ENCODE assay signal across 8 cellular contexts in the genomic region with DNA sequence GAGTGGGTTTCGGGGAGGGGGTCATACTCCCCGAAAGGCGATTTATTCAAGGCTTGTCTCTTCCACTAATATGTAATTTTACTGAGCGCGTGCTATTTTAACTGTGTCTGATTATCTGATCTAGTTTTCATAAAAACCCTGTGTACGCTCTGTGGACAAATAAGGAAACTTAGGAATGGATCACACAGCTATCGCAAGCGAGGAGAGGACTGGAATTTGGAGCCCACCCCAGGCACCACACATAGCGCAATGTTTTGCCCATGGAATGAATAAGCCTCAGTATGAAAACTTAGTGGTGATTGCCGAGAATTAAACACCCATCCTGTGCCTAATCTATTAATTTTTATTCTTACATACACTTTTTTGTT. TPM values are rescaled to one million over a fixed set of nuclear protein-coding genes. Genes with fewer than 3 reads are reported as not detected.
DNase-seq lines count a peak whose midpoint lies in the region; TF ChIP-seq lines count a peak whose summit lies in the region.

No MANE protein-coding gene starts in this region.

- no peaks in the 10 kb centered on the region for H3F3A ChIP-seq in neural cell (ENCODE audit: insufficient read depth, low read length, poor library complexity, severe bottlenecking)

- peak overlapping the region; percentile 88 for H3K9ac ChIP-seq in neural cell (ENCODE audit: low read length)

- TF ChIP-seq EP300 in neural cell (conservative IDR thresholded peaks at IDR 0.05; ENCODE audit: poor library complexity, severe bottlenecking), result no peak

- H3K27ac Mint-ChIP-seq in activated T-cell treated with anti-CD3 and anti-CD28 coated beads, Interleukin-2, amount 50 U/mL, for 24 hours, result peak overlapping the region; percentile 98

- peaks cover 17% of the 10 kb centered on the region for H3K79me2 ChIP-seq in neural cell (replicated peaks; ENCODE audit: insufficient read depth, low read length)

- peaks cover 54% of the 10 kb centered on the region for H3K36me3 Mint-ChIP-seq in activated T-cell treated with anti-CD3 and anti-CD28 coated beads, Interleukin-2, amount 50 U/mL, for 24 hours (ENCODE audit: low read depth)

- no peaks in the 10 kb centered on the region for H3K9me3 ChIP-seq in neural cell (ENCODE audit: low read length)

- no peaks in the 10 kb centered on the region for H3K9me2 ChIP-seq in neural cell (ENCODE audit: insufficient read depth, low read length)

- peak overlapping the region; percentile 90 for H3K4me3 ChIP-seq in neural cell (ENCODE audit: low read length)

- peak overlapping the region; percentile 95 for H3K4me3 Mint-ChIP-seq in activated T-cell treated with anti-CD3 and anti-CD28 coated beads, Interleukin-2, amount 50 U/mL, for 24 hours

- peak overlapping the region; percentile 76 for H3K4me2 ChIP-seq in neural cell (ENCODE audit: low read length)

- no peaks in the 10 kb centered on the region for H3K27me3 Mint-ChIP-seq in activated T-cell treated with anti-CD3 and anti-CD28 coated beads, Interleukin-2, amount 50 U/mL, for 24 hours

- H3K36me3 ChIP-seq in neural cell (ENCODE audit: insufficient read depth, low read length), result no peaks in the 10 kb centered on the region

- peaks cover 36% of the 10 kb centered on the region for H3K4me1 Mint-ChIP-seq in activated T-cell treated with anti-CD3 and anti-CD28 coated beads, Interleukin-2, amount 50 U/mL, for 24 hours (ENCODE audit: low read depth)

- no peak for TF ChIP-seq RAD21 in neural cell (conservative IDR thresholded peaks at IDR 0.05)

- POLR2A ChIA-PET in RWPE1 (lab: Yijun Ruan, JAX; ENCODE audit: low non-redundant PET), result interaction anchor here (0.6 to 2.1 kb wide), 5 partner anchors 17 to 138 kb away, joined by 3 to 13 read pairs (median 7); a partner anchor contains a TSS

- DNase-seq in activated T-cell treated with anti-CD3 and anti-CD28 coated beads, Interleukin-2, amount 50 U/mL, for 24 hours, result no peak
- DNase-seq in activated T-cell treated with anti-CD3 and anti-CD28 coated beads, Interleukin-2, amount 50 U/mL, for 1 hour, result no peak
- DNase-seq in RWPE1 (ENCODE audit: low spot score) (peak; percentile 25), epithelial cell of prostate (ENCODE audit: low read depth, low spot score) (no peak), glomerular visceral epithelial cell (ENCODE audit: extremely low spot score) (no peak), NCI-H1930 (lab: John Stamatoyannopoulos, UW) (no peak), occipital lobe (lab: John Stamatoyannopoulos, UW) (no peak)

- TF ChIP-seq CTCF in RWPE1 (conservative IDR thresholded peaks at IDR 0.05; ENCODE audit: low read depth) (no peak), neural cell (IDR thresholded peaks at IDR 0.05; ENCODE audit: poor library complexity, severe bottlenecking) (no peak)

- H3K9me3 Mint-ChIP-seq in activated T-cell treated with anti-CD3 and anti-CD28 coated beads, Interleukin-2, amount 50 U/mL, for 24 hours, result no peaks in the 10 kb centered on the region

- H4K20me1 ChIP-seq in neural cell (ENCODE audit: insufficient read depth), result no peaks in the 10 kb centered on the region

- no peaks in the 10 kb centered on the region for H3K27me3 ChIP-seq in neural cell (ENCODE audit: insufficient read depth, low read depth, low read length)

- H3K27ac ChIP-seq in RWPE1, result peak overlapping the region; percentile 88
- H3K27ac ChIP-seq in epithelial cell of prostate, result peak overlapping the region; percentile 88
- peak overlapping the region; percentile 77 for H3K27ac ChIP-seq in neural cell (ENCODE audit: low read length)

- CTCF ChIA-PET in RWPE1 (lab: Yijun Ruan, JAX), result interaction anchor here (0.7 to 1.1 kb wide), 2 partner anchors 9 to 20 kb away, joined by 3 to 8 read pairs; no protein-coding TSS in a partner anchor

- peak overlapping the region; percentile 74 for H2AFZ ChIP-seq in neural cell (ENCODE audit: low read depth, low read length)

TF ChIP-seq in neural cell, 6 proteins besides CTCF, POLR2A, EP300 and RAD21:
- TF ChIP-seq MXI1 (conservative IDR thresholded peaks at IDR 0.05; ENCODE audit: poor library complexity, severe bottlenecking), result no peak
- TF ChIP-seq, protein P1, sequence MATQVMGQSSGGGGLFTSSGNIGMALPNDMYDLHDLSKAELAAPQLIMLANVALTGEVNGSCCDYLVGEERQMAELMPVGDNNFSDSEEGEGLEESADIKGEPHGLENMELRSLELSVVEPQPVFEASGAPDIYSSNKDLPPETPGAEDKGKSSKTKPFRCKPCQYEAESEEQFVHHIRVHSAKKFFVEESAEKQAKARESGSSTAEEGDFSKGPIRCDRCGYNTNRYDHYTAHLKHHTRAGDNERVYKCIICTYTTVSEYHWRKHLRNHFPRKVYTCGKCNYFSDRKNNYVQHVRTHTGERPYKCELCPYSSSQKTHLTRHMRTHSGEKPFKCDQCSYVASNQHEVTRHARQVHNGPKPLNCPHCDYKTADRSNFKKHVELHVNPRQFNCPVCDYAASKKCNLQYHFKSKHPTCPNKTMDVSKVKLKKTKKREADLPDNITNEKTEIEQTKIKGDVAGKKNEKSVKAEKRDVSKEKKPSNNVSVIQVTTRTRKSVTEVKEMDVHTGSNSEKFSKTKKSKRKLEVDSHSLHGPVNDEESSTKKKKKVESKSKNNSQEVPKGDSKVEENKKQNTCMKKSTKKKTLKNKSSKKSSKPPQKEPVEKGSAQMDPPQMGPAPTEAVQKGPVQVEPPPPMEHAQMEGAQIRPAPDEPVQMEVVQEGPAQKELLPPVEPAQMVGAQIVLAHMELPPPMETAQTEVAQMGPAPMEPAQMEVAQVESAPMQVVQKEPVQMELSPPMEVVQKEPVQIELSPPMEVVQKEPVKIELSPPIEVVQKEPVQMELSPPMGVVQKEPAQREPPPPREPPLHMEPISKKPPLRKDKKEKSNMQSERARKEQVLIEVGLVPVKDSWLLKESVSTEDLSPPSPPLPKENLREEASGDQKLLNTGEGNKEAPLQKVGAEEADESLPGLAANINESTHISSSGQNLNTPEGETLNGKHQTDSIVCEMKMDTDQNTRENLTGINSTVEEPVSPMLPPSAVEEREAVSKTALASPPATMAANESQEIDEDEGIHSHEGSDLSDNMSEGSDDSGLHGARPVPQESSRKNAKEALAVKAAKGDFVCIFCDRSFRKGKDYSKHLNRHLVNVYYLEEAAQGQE (IDR thresholded peaks at IDR 0.05; ENCODE audit: borderline replicate concordance), result no peak
- TF ChIP-seq TAF1 (IDR thresholded peaks at IDR 0.05; ENCODE audit: low read depth), result no peak
- no peak for TF ChIP-seq EZH2 (IDR thresholded peaks at IDR 0.05; ENCODE audit: borderline replicate concordance, insufficient read depth, low read length, poor library complexity, severe bottlenecking)
- no peak for TF ChIP-seq SMC3 (conservative IDR thresholded peaks at IDR 0.05; ENCODE audit: poor library complexity)
- no peak for TF ChIP-seq POLR2AphosphoS5 (IDR thresholded peaks at IDR 0.05)

RNA-seq across cellular contexts. Expression of a gene that starts 9.8 kb away (rescaled TPM):
- polyA plus RNA-seq in neural cell, result not detected in 2 replicates
- polyA minus RNA-seq in neural cell, result not detected in 2 replicates
- 1.6 TPM for total RNA-seq in occipital lobe

RNA-seq across cellular contexts. Expression of a gene that starts 29.3 kb away (rescaled TPM):
- 80.8 and 91.6 TPM in 2 replicates for polyA plus RNA-seq in neural cell
- 47.5 and 50.9 TPM in 2 replicates for polyA minus RNA-seq in neural cell
- total RNA-seq in occipital lobe, result 39.8 TPM
